Comparison of ENCODE assay signal across 9 cellular contexts in the genomic region with DNA sequence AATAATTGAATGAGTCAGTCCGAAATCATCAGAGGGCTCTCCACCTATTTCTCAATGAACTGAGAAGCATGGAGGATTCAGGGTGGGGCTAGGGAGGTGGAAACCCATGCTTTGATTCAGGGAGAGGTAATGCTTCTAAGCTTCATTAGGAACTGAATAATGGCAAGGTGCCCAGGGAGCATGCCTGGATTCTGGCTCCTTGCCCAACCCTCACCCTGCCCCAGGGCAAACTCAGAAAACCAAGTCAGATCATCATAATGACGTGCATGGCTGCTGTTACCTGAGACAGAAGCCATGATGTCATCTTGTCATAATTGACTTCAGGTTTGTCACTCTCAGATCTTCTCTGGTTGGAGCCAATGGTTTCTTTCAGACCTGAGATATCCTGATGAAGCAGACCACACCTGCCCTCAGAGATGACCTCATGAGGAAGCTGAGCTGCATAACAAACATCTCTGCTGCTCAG.
DNase-seq lines count a peak whose midpoint lies in the region; ATAC-seq and TF ChIP-seq lines count a peak whose summit lies in the region.
"Had no signal": no experiment of that assay in that cellular context is flagged by ENCODE, and none has a peak within 500 bp of the region (broad histone marks: within the 10 kb centered on the region; RNA-seq: fewer than 3 reads in every experiment).

No MANE protein-coding gene starts in this region.

- peak; percentile 26 for ATAC-seq in mucosa of descending colon
- no peak for ATAC-seq in HG03045 (IDR thresholded peaks at IDR 0.05; ENCODE audit: unreplicated experiment)
- ATAC-seq in GM18511 (IDR thresholded peaks at IDR 0.05; ENCODE audit: unreplicated experiment), result no peak
- ATAC-seq: Panc1 had no signal

- H3K79me2 ChIP-seq in OCI-LY7 (ENCODE audit: insufficient read depth, low read depth, low read length), result no peaks in the 10 kb centered on the region

- DNase-seq in G401 (ENCODE audit: low spot score) (peak; percentile 24), NCI-H1436 (lab: John Stamatoyannopoulos, UW) (peak; percentile 69), adrenal gland (peak in 6 of 7 donors; percentile 14 to 72 (median 24)), mucosa of descending colon (peak in 1 of 3 donors; percentile 15), nucleus accumbens (lab: John Stamatoyannopoulos, UW) (no peak), OCI-LY7 (ENCODE audit: low spot score) (no peak)

- no peaks in the 10 kb centered on the region for H3K27me3 ChIP-seq in adrenal gland

- no peak overlapping the region for H2AFZ ChIP-seq in OCI-LY7 (ENCODE audit: low read length)

- no peaks in the 10 kb centered on the region for H4K20me1 ChIP-seq in OCI-LY7 (ENCODE audit: insufficient read depth, low read length)

- no peaks in the 10 kb centered on the region for H3K9me2 ChIP-seq in OCI-LY7 (ENCODE audit: insufficient read depth, low read length)

- no TSS peak for BruUV-seq in OCI-LY7 (replicated peaks; lab: Mats Ljungman, UMichigan)

- CTCF ChIA-PET in OCI-LY7 (lab: Charles Lee; ENCODE audit: unreplicated experiment), result no interaction called here

- TF ChIP-seq CTCF in adrenal gland (IDR thresholded peaks at IDR 0.05) (no peak), mucosa of descending colon (IDR thresholded peaks at IDR 0.05) (no peak), OCI-LY7 (conservative IDR thresholded peaks at IDR 0.05; ENCODE audit: low read length) (no peak)

- H3K4me3 ChIP-seq in adrenal gland, result no peak overlapping the region
- H3K4me3 ChIP-seq in mucosa of descending colon, result no peak overlapping the region
- no peak overlapping the region for H3K4me3 ChIP-seq in OCI-LY7 (ENCODE audit: low read depth, low read length, poor library complexity, severe bottlenecking)

- intact Hi-C loops in adrenal gland (cut with DNase I), result no loop called here
- intact Hi-C loops in mucosa of descending colon (cut with DNase I, micrococcal nuclease), result no loop called here
- intact Hi-C loops in OCI-LY7 (cut with micrococcal nuclease; ENCODE audit: unreplicated experiment), result no loop called here

- in situ Hi-C loops in G401 (cut with HindIII; ENCODE audit: low sequenced_read_pairs), result no loop called here

- TF ChIP-seq POLR2A in adrenal gland (IDR thresholded peaks at IDR 0.05), result no peak

- no peak overlapping the region for H3K4me2 ChIP-seq in OCI-LY7 (ENCODE audit: low read length)

- no peaks in the 10 kb centered on the region for H3K36me3 ChIP-seq in adrenal gland (replicated peaks in 1 of 2)
- no peaks in the 10 kb centered on the region for H3K36me3 ChIP-seq in mucosa of descending colon (ENCODE audit: low read depth)
- no peaks in the 10 kb centered on the region for H3K36me3 ChIP-seq in OCI-LY7 (ENCODE audit: insufficient read depth, low read length)

- H3K27ac ChIP-seq in adrenal gland (no peak overlapping the region), OCI-LY7 (ENCODE audit: low read depth, low read length, poor library complexity, severe bottlenecking) (no peak overlapping the region)

- POLR2A ChIA-PET in OCI-LY7 (lab: Charles Lee), result interaction anchor here (1.2 kb wide), 1 partner anchor 16 kb away, joined by 3 read pairs; no protein-coding TSS in a partner anchor

- WGBS in adrenal gland, 4 donors, result 59 to 69% (median 62%) methylated on average over 2 of the region's 2 CpGs

- H3K9me3 ChIP-seq in adrenal gland (replicated peaks in 1 of 3), result no peaks in the 10 kb centered on the region
- no peaks in the 10 kb centered on the region for H3K9me3 ChIP-seq in mucosa of descending colon
- H3K9me3 ChIP-seq in OCI-LY7 (ENCODE audit: low read length), result no peaks in the 10 kb centered on the region

- H3K4me1 ChIP-seq in adrenal gland (replicated peaks in 1 of 2) (no peaks in the 10 kb centered on the region), mucosa of descending colon (ENCODE audit: low read depth) (peaks cover 5% of the 10 kb centered on the region), OCI-LY7 (ENCODE audit: insufficient read depth, low read length, poor library complexity, severe bottlenecking) (no peaks in the 10 kb centered on the region)

Comparison
In these comparisons a context has a peak if more than half of its experiments do, and no peak if none do; other contexts are left out.
1. DNase-seq: peak in G401 (single experiment), NCI-H1436 (single experiment) and adrenal gland (6 of 7); none in nucleus accumbens (0 of 56) and OCI-LY7 (single experiment).